8 cellular contexts compared by ENCODE assay signal in the genomic region with DNA sequence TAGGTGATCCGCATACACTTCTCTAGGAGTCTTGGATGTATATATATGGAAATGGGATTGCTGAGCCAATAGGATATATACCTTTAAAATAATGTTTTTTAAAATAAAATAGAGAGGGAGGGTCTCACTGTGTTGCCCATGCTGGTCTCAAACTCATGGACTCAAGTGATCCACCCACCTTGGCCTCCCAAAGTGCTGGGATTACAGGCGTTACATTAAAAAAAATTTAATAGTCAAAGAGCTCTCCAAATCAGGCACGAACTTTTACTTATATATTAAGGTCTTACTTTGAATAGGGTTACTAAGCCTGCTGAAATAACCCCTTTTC.
DNase-seq lines count a peak whose midpoint lies in the region; ATAC-seq and TF ChIP-seq lines count a peak whose summit lies in the region.

No MANE protein-coding gene starts in this region.

- H3K27me3 ChIP-seq in skeletal muscle tissue (ENCODE audit: control insufficient read depth in 3 of 3, insufficient read depth in 3 of 3, low read length in 3 of 3), result no peaks in the 10 kb centered on the region

- H3K4me1 ChIP-seq in skeletal muscle tissue (ENCODE audit: control insufficient read depth in 3 of 3, insufficient read depth in 3 of 3, low read length in 3 of 3), result peaks cover 6 to 13% (median 12%) of the 10 kb centered on the region in 3 donors

- DNase-seq in HFF-Myc (ENCODE audit: extremely low read depth, low read depth), result no peak
- DNase-seq in fibroblast of the aortic adventitia (ENCODE audit: low read depth), result no peak
- DNase-seq in DMS79 (lab: John Stamatoyannopoulos, UW), result no peak
- DNase-seq in NCI-H2196 (lab: John Stamatoyannopoulos, UW; ENCODE audit: unreplicated experiment), result no peak
- no peak for DNase-seq in SKM-1 treated with dmso at 0.1 percent for 144 hours (lab: John Stamatoyannopoulos, UW; ENCODE audit: unreplicated experiment)

- H3K36me3 ChIP-seq in skeletal muscle tissue (ENCODE audit: control insufficient read depth in 3 of 3, insufficient read depth in 3 of 3, low read length in 3 of 3), result no peaks in the 10 kb centered on the region

- H3K4me3 ChIP-seq in HFF-Myc (replicated peaks; ENCODE audit: low read depth, low read length) (peak overlapping the region; percentile 46), fibroblast of the aortic adventitia (ENCODE audit: low read depth, low read length) (peak overlapping the region; percentile 29), skeletal muscle tissue (ENCODE audit: low read length in 3 of 3) (peak overlapping the region in 2 of 3 donors; percentile 30 to 67)

- peak overlapping the region; percentile 87 for H3K27ac ChIP-seq in VCaP
- H3K27ac ChIP-seq in skeletal muscle tissue (ENCODE audit: low read depth, low read length), result peak overlapping the region; percentile 91

- ATAC-seq in GM21825 (IDR thresholded peaks at IDR 0.05; ENCODE audit: unreplicated experiment), result no peak

- no peaks in the 10 kb centered on the region for H3K9me3 ChIP-seq in skeletal muscle tissue (ENCODE audit: control insufficient read depth in 3 of 3, low read length in 3 of 3)

- peak overlapping the region in 2 of 3 donors; percentile 27 to 82 for H3K9ac ChIP-seq in skeletal muscle tissue (ENCODE audit: low read depth in 1 of 3, low read length in 3 of 3)

- TF ChIP-seq CTCF in HFF-Myc (IDR thresholded peaks at IDR 0.05; ENCODE audit: low read depth, low read length, missing control alignments) (no peak), VCaP (conservative IDR thresholded peaks at IDR 0.05) (no peak), fibroblast of the aortic adventitia (IDR thresholded peaks at IDR 0.05; ENCODE audit: insufficient read depth, low read length) (no peak)
